Comparison of ENCODE assay signal across 13 cellular contexts in the genomic region with DNA sequence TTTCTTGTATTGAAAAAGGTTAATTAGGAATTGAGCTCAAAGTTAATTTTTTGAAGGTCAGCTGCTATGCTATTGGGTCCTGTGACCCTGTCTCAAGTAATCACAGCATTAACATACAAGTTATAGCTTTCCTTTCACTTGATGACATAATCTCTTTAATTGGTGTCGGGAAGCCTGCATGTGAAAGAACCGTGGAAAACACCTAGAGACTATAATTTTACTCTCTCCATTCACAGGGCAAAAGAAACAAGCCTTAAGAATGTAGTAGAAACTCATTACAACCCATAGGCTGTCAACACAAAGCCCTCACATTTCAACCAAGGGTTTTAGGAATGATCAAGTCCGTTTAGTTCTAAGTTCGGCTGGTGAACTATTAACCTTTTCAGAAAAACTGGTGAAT.
A peak's percentile ranks its signal among the peaks of the same experiment; 100 is the strongest.
DNase-seq lines count a peak whose midpoint lies in the region; FAIRE-seq and TF ChIP-seq lines count a peak whose summit lies in the region.
"Had no signal": no experiment of that assay in that cellular context is flagged by ENCODE, and none has a peak within 500 bp of the region (broad histone marks: within the 10 kb centered on the region; RNA-seq: fewer than 3 reads in every experiment).

No MANE protein-coding gene starts in this region.

- 61% methylated on average over 4 of the region's 4 CpGs for WGBS in suprapubic skin

- no peak for TF ChIP-seq EP300 in suprapubic skin (IDR thresholded peaks at IDR 0.05)

- H3K36me3 ChIP-seq in OCI-LY7 (ENCODE audit: insufficient read depth, low read length) (no peaks in the 10 kb centered on the region), suprapubic skin (no peaks in the 10 kb centered on the region)

- H3K9me2 ChIP-seq in OCI-LY7 (ENCODE audit: insufficient read depth, low read length): no peaks in the 10 kb centered on the region

- no TSS peak for BruUV-seq in OCI-LY7 (replicated peaks; lab: Mats Ljungman, UMichigan)

- H3K27me3 ChIP-seq in suprapubic skin: no peaks in the 10 kb centered on the region

- intact Hi-C loops in OCI-LY7 (cut with micrococcal nuclease; ENCODE audit: unreplicated experiment): no loop called here

- TF ChIP-seq CTCF in OCI-LY7 (conservative IDR thresholded peaks at IDR 0.05; ENCODE audit: low read length) (no peak), suprapubic skin (IDR thresholded peaks at IDR 0.05) (no peak)

- no peak for TF ChIP-seq POLR2A in GM12892 (IDR thresholded peaks at IDR 0.05; ENCODE audit: low read depth, low read length)
- TF ChIP-seq POLR2A in suprapubic skin (IDR thresholded peaks at IDR 0.05): no peak

- H3K27ac ChIP-seq in OCI-LY7 (ENCODE audit: low read depth, low read length, poor library complexity, severe bottlenecking): no peak overlapping the region
- no peak overlapping the region for H3K27ac ChIP-seq in suprapubic skin
- H3K27ac ChIP-seq: GM23248 had no signal

- CTCF ChIA-PET in OCI-LY7 (lab: Charles Lee; ENCODE audit: unreplicated experiment): no interaction called here

- FAIRE-seq in GM12892 (lab: Jason Lieb, UNC): peak; percentile 50

- H3K4me1 ChIP-seq in OCI-LY7 (ENCODE audit: insufficient read depth, low read length, poor library complexity, severe bottlenecking): peaks cover 25% of the 10 kb centered on the region
- peaks cover 6% of the 10 kb centered on the region for H3K4me1 ChIP-seq in suprapubic skin
- H3K4me1 ChIP-seq: Caco-2 had no signal

- H2AFZ ChIP-seq in OCI-LY7 (ENCODE audit: low read length): peak overlapping the region; percentile 48
- H2AFZ ChIP-seq: GM23248 had no signal

- H3K9me3 ChIP-seq in OCI-LY7 (ENCODE audit: low read length): no peaks in the 10 kb centered on the region
- no peaks in the 10 kb centered on the region for H3K9me3 ChIP-seq in suprapubic skin
- H3K9me3 ChIP-seq: Caco-2 had no signal

- H3K79me2 ChIP-seq in OCI-LY7 (ENCODE audit: insufficient read depth, low read depth, low read length): no peaks in the 10 kb centered on the region

- POLR2A ChIA-PET in OCI-LY7 (lab: Charles Lee): interaction anchor here (1.1 to 1.5 kb wide), 5 partner anchors 8 to 204 kb away, joined by 3 to 6 read pairs (median 3); no protein-coding TSS in a partner anchor

- no peak overlapping the region for H3K4me2 ChIP-seq in OCI-LY7 (ENCODE audit: low read length)

- no peak overlapping the region for H3K4me3 ChIP-seq in OCI-LY7 (ENCODE audit: low read depth, low read length, poor library complexity, severe bottlenecking)
- no peak overlapping the region for H3K4me3 ChIP-seq in suprapubic skin
- H3K4me3 ChIP-seq: GM23248 had no signal

- DNase-seq in GM12892 (ENCODE audit: insufficient read length) (no peak), NCI-H69 (lab: John Stamatoyannopoulos, UW) (peak; percentile 76), OCI-LY7 (ENCODE audit: low spot score) (no peak), SIG-M5 treated with dmso at 0.1 percent for 504 hours (lab: John Stamatoyannopoulos, UW; ENCODE audit: unreplicated experiment) (no peak), suprapubic skin (ENCODE audit: low spot score in 2 of 2) (no peak), dedifferentiated amniotic fluid mesenchymal stem cell (ENCODE audit: extremely low spot score) (no peak)
- no peak for DNase-seq in effector CD4-positive, alpha-beta T cell
- DNase-seq: Caco-2; CD8-positive, alpha-beta memory T cell; GM23248; H7; IMR-90; KBM-7 had no signal

- no peaks in the 10 kb centered on the region for H4K20me1 ChIP-seq in OCI-LY7 (ENCODE audit: insufficient read depth, low read length)
